Comparison of ENCODE assay signal across 27 cellular contexts in genomic region chr15:36389107-36389506, GRCh38.
"Had no signal": no experiment of that assay in that cellular context is flagged by ENCODE, and none has a peak within 500 bp of the region (broad histone marks: within the 10 kb centered on the region; RNA-seq: fewer than 3 reads in every experiment).

No MANE protein-coding gene starts in this region.

- H3K9me3 ChIP-seq: lower lobe of right lung, ovary, right atrium auricular region, right lobe of liver, stomach, testis, thyroid gland, transverse colon, upper lobe of left lung, vagina had no signal

- DNase-seq: hypothalamus; immature natural killer cell; kidney; left colon; left lung; lower lobe of right lung; mesendoderm; naive B cell; natural killer cell; nephron progenitor cell; ovary; right lobe of liver; stimulated activated CD4-positive, alpha-beta T cell treated with anti-CD3 and anti-CD28 coated beads, Interleukin-12 subunit alpha, Interleukin-12 subunit beta, amount 100 ng/mL, for 4 hours; stimulated activated CD4-positive, alpha-beta T cell treated with anti-CD3 and anti-CD28 coated beads, Interleukin-15, amount 100 ng/mL, for 24 hours; stimulated activated CD4-positive, alpha-beta T cell treated with anti-CD3 and anti-CD28 coated beads, Interleukin-2, amount 100 ng/mL, for 24 hours; stimulated activated CD4-positive, alpha-beta T cell treated with anti-CD3 and anti-CD28 coated beads, Interleukin-4, amount 100 ng/mL, for 1 hour; stimulated activated naive B cell treated with anti-CD40 and anti-IgM and Interleukin-4, amounts not matched to agents 10 μg/mL and 1 μg/mL and 100 μg/mL, for 72 hours; stimulated activated naive CD8-positive, alpha-beta T cell treated with anti-CD3 and anti-CD28 coated beads, Interleukin-15, Interleukin-2, amounts not matched to agents 100 U/mL and 50 U/mL, for 24 hours; stomach; testis; thyroid gland; transverse colon; upper lobe of left lung had no signal

- ATAC-seq: left colon; left lung; lower lobe of right lung; natural killer cell; right lobe of liver; stimulated activated naive B cell treated with anti-CD40 and anti-IgM and Interleukin-4, amounts not matched to agents 10 μg/mL and 1 μg/mL and 100 μg/mL, for 72 hours; stimulated activated naive CD8-positive, alpha-beta T cell treated with anti-CD3 and anti-CD28 coated beads, Interleukin-15, Interleukin-2, amounts not matched to agents 100 U/mL and 50 U/mL, for 24 hours had no signal

- H3K4me1 ChIP-seq: left lung, lower lobe of right lung, right atrium auricular region, right lobe of liver, stomach, testis, thyroid gland, transverse colon, upper lobe of left lung, vagina had no signal

- H3K4me3 ChIP-seq: left lung, lower lobe of right lung, ovary, right atrium auricular region, right lobe of liver, stomach, testis, thyroid gland, transverse colon, upper lobe of left lung, vagina had no signal

- H3K27ac Mint-ChIP-seq: immature natural killer cell; mesothelial cell of epicardium; naive B cell; natural killer cell; nephron progenitor cell; progenitor cell of endocrine pancreas; stimulated activated naive B cell treated with anti-CD40 and anti-IgM and Interleukin-4, amounts not matched to agents 10 μg/mL and 1 μg/mL and 100 μg/mL, for 72 hours had no signal

- H3K4me1 Mint-ChIP-seq: immature natural killer cell; naive B cell; natural killer cell; nephron progenitor cell; stimulated activated naive B cell treated with anti-CD40 and anti-IgM and Interleukin-4, amounts not matched to agents 10 μg/mL and 1 μg/mL and 100 μg/mL, for 72 hours had no signal

- H3K36me3 Mint-ChIP-seq: immature natural killer cell; mesothelial cell of epicardium; naive B cell; natural killer cell; stimulated activated naive B cell treated with anti-CD40 and anti-IgM and Interleukin-4, amounts not matched to agents 10 μg/mL and 1 μg/mL and 100 μg/mL, for 72 hours had no signal

- H3K9me3 Mint-ChIP-seq: nephron progenitor cell had no signal

- H3K27me3 Mint-ChIP-seq: naive B cell; progenitor cell of endocrine pancreas; stimulated activated naive B cell treated with anti-CD40 and anti-IgM and Interleukin-4, amounts not matched to agents 10 μg/mL and 1 μg/mL and 100 μg/mL, for 72 hours had no signal

- H3K27me3 ChIP-seq: left lung, ovary, right atrium auricular region, right lobe of liver, stomach, testis, thyroid gland, transverse colon, upper lobe of left lung, vagina had no signal

- H3K36me3 ChIP-seq: left lung, lower lobe of right lung, ovary, right atrium auricular region, right lobe of liver, stomach, thyroid gland, transverse colon, upper lobe of left lung, vagina had no signal

- H3K4me3 Mint-ChIP-seq: immature natural killer cell; mesothelial cell of epicardium; naive B cell; natural killer cell; nephron progenitor cell; stimulated activated naive B cell treated with anti-CD40 and anti-IgM and Interleukin-4, amounts not matched to agents 10 μg/mL and 1 μg/mL and 100 μg/mL, for 72 hours had no signal

- H3K27ac ChIP-seq: left lung, lower lobe of right lung, ovary, right atrium auricular region, right lobe of liver, stomach, testis, thyroid gland, transverse colon, upper lobe of left lung, vagina had no signal
